13 cellular contexts compared by ENCODE assay signal in genomic region chr20:33569290-33570094, GRCh38.
A peak's percentile ranks its signal among the peaks of the same experiment; 100 is the strongest.
DNase-seq lines count a peak whose midpoint lies in the region; ATAC-seq, FAIRE-seq and TF ChIP-seq lines count a peak whose summit lies in the region.
"Had no signal": no experiment of that assay in that cellular context is flagged by ENCODE, and none has a peak within 500 bp of the region (broad histone marks: within the 10 kb centered on the region; RNA-seq: fewer than 3 reads in every experiment).

No MANE protein-coding gene starts in this region.

- no peaks in the 10 kb centered on the region for H3K9me3 Mint-ChIP-seq in neural crest cell
- no peaks in the 10 kb centered on the region for H3K9me3 Mint-ChIP-seq in T-cell

- TF ChIP-seq CTCF in D721Med (IDR thresholded peaks at IDR 0.05; ENCODE audit: insufficient read depth, missing control alignments) = no peak
- TF ChIP-seq CTCF in neural crest cell (conservative IDR thresholded peaks at IDR 0.05) = no peak

- POLR2A ChIA-PET in T-cell (lab: Charles Lee) = no interaction called here

- H3K27ac Mint-ChIP-seq in neural crest cell (ENCODE audit: unreplicated experiment) = no peak overlapping the region
- H3K27ac Mint-ChIP-seq in T-cell = no peak overlapping the region

- peak overlapping the region; percentile 58 for H3K27ac ChIP-seq in epithelial cell of prostate

- H3K4me3 Mint-ChIP-seq in neural crest cell (peak overlapping the region; percentile 72), T-cell (no peak overlapping the region)

- H3K36me3 Mint-ChIP-seq in neural crest cell (ENCODE audit: low read depth) = no peaks in the 10 kb centered on the region
- peaks cover 9% of the 10 kb centered on the region for H3K36me3 Mint-ChIP-seq in T-cell

- FAIRE-seq in D721Med (lab: Jason Lieb, UNC) = peak; percentile 56

- peaks cover 44% of the 10 kb centered on the region for H3K4me1 Mint-ChIP-seq in neural crest cell
- H3K4me1 Mint-ChIP-seq in T-cell = peaks cover 36 to 45% (median 44%) of the 10 kb centered on the region in 3 donors

- CTCF ChIA-PET in T-cell (lab: Charles Lee) = no interaction called here

- H3K27me3 Mint-ChIP-seq in neural crest cell (ENCODE audit: low read depth) (no peaks in the 10 kb centered on the region), T-cell (no peaks in the 10 kb centered on the region)

- no peak for DNase-seq in D721Med (ENCODE audit: insufficient read length, low spot score)
- DNase-seq in NCI-H524 treated with DMSO at 0.1 percent for 48 hours (lab: John Stamatoyannopoulos, UW) = peak; percentile 44
- DNase-seq in epithelial cell of prostate (ENCODE audit: low read depth, low spot score) = peak; percentile 64
- no peak for DNase-seq in neural crest cell (ENCODE audit: low read depth, low spot score)
- no peak for DNase-seq in T-cell
- no peak for DNase-seq in activated naive CD4-positive, alpha-beta T cell (lab: John Stamatoyannopoulos, UW)
- DNase-seq: activated CD4-positive, alpha-beta T cell treated with anti-CD3 and anti-CD28 coated beads for 1 hour; activated T-cell treated with anti-CD3 and anti-CD28 coated beads for 4 hours; AML-193; MV-4-11; NCI-H510A treated with DMSO at 0.1 percent for 48 hours had no signal

- ATAC-seq in T-cell (replicated peaks in 1 of 4) (no peak), GM19397 (IDR thresholded peaks at IDR 0.05; ENCODE audit: unreplicated experiment) (no peak), HG02938 (IDR thresholded peaks at IDR 0.05; ENCODE audit: unreplicated experiment) (no peak)

Comparison
In these comparisons a context has a peak if more than half of its experiments do, and no peak if none do; other contexts are left out.
1. DNase-seq: peak in NCI-H524 treated with DMSO at 0.1 percent for 48 hours (single experiment) and epithelial cell of prostate (single experiment); none in D721Med (single experiment), neural crest cell (single experiment), T-cell (0 of 34) and activated naive CD4-positive, alpha-beta T cell (0 of 4).